ENCODE assay signal across 29 cellular contexts in genomic region chr12:104143002-104143401, GRCh38.
"Had no signal": no experiment of that assay in that cellular context is flagged by ENCODE, and none has a peak within 500 bp of the region (broad histone marks: within the 10 kb centered on the region; RNA-seq: fewer than 3 reads in every experiment).

No MANE protein-coding gene starts in this region.

- H3K4me1 ChIP-seq: colonic mucosa, foreskin keratinocyte had no signal

- H3K4me3 ChIP-seq: colonic mucosa, coronary artery, dorsolateral prefrontal cortex, esophagus muscularis mucosa, esophagus squamous epithelium, gastrocnemius medialis, gastroesophageal sphincter, heart left ventricle, heart right ventricle had no signal

- ATAC-seq: effector memory CD8-positive, alpha-beta T cell; esophagus mucosa; foreskin keratinocyte; gastrocnemius medialis; gastroesophageal sphincter; heart left ventricle; heart right ventricle had no signal

- H3K27ac ChIP-seq: colonic mucosa, coronary artery, dorsolateral prefrontal cortex, epithelial cell of prostate, esophagus muscularis mucosa, esophagus squamous epithelium, foreskin keratinocyte, gastrocnemius medialis, gastroesophageal sphincter, heart left ventricle, heart right ventricle had no signal

- H3K9me3 Mint-ChIP-seq: effector memory CD8-positive, alpha-beta T cell had no signal

- H3K4me3 Mint-ChIP-seq: dendritic cell treated with granulocyte-macrophage colony-stimulating factor and Interleukin-4, amounts not matched to agents 40 ng/mL and 50 ng/mL, for 4 days; effector memory CD8-positive, alpha-beta T cell; endodermal cell had no signal

- DNase-seq: colonic mucosa; cortex of kidney; dermis blood vessel endothelial cell; dorsolateral prefrontal cortex; effector CD4-positive, alpha-beta T cell; effector CD8-positive, alpha-beta T cell; effector memory CD4-positive, alpha-beta T cell; effector memory CD8-positive, alpha-beta T cell; endodermal cell; erythroblast; esophagus squamous epithelium; foreskin fibroblast; foreskin keratinocyte; foreskin melanocyte; gastrocnemius medialis; glutamatergic neuron; head of caudate nucleus; heart left ventricle; heart right ventricle had no signal

- H3K27ac Mint-ChIP-seq: dendritic cell treated with granulocyte-macrophage colony-stimulating factor and Interleukin-4, amounts not matched to agents 40 ng/mL and 50 ng/mL, for 4 days; effector memory CD8-positive, alpha-beta T cell; endodermal cell had no signal

- H3K36me3 ChIP-seq: colonic mucosa, esophagus muscularis mucosa, esophagus squamous epithelium, gastrocnemius medialis, gastroesophageal sphincter, heart left ventricle, heart right ventricle had no signal

- FAIRE-seq: colon, endometrium, endothelial cell of umbilical vein, frontal cortex had no signal

- H3K9me3 ChIP-seq: colonic mucosa, esophagus muscularis mucosa, esophagus squamous epithelium, gastrocnemius medialis, gastroesophageal sphincter, heart left ventricle, heart right ventricle had no signal

- H3K27me3 ChIP-seq: colonic mucosa, dorsolateral prefrontal cortex, esophagus muscularis mucosa, gastrocnemius medialis, gastroesophageal sphincter, heart left ventricle, heart right ventricle had no signal
